Comparison of ENCODE assay signal across 18 cellular contexts in the genomic region with DNA sequence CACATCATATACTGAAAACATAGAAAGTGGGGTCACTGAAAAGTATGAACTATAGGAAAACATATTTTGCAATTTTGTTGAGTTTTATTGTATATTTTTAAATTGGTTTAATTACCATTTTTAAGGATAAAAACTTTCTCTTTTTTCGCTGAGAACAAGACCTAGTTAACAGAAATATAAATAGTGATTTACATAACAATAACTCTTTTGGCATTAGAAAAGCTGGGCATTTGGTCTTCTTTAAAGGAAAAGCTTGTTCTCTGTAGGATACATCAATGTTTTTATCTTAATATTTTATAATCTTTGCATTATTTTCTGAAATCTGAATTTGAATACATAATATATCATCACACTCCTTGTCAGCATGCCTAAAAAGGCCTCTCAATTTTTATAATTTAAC. TPM values are rescaled to one million over a fixed set of nuclear protein-coding genes. Genes with fewer than 3 reads are reported as not detected.
DNase-seq lines count a peak whose midpoint lies in the region; ATAC-seq, FAIRE-seq and TF ChIP-seq lines count a peak whose summit lies in the region.
"Had no signal": no experiment of that assay in that cellular context is flagged by ENCODE, and none has a peak within 500 bp of the region (broad histone marks: within the 10 kb centered on the region; RNA-seq: fewer than 3 reads in every experiment).

No MANE protein-coding gene starts in this region.

- no peaks in the 10 kb centered on the region for H3K9me3 Mint-ChIP-seq in brain
- H3K9me3 Mint-ChIP-seq: CD4-positive, alpha-beta T cell had no signal

- H3K36me3 ChIP-seq in H7 (replicated peaks; ENCODE audit: control insufficient read depth, insufficient read depth, low read length) = no peaks in the 10 kb centered on the region
- H3K36me3 ChIP-seq in HUES64 (ENCODE audit: insufficient read depth, low read length) = no peaks in the 10 kb centered on the region
- H3K36me3 ChIP-seq in pancreas = no peaks in the 10 kb centered on the region
- H3K36me3 ChIP-seq in stomach = no peaks in the 10 kb centered on the region

- intact Hi-C loops in pancreas (cut with DNase I) = no loop called here
- intact Hi-C loops in stomach (cut with DNase I; ENCODE audit: low total_unique reads) = no loop called here

- H3K4me3 Mint-ChIP-seq in brain = peak overlapping the region in 1 of 5 experiments; percentile 34
- H3K4me3 Mint-ChIP-seq in T-helper 17 cell = no peak overlapping the region
- H3K4me3 Mint-ChIP-seq: CD4-positive, alpha-beta T cell; H9 had no signal

- TF ChIP-seq EP300 in stomach (IDR thresholded peaks at IDR 0.05) = no peak

- no peaks in the 10 kb centered on the region for H3K27me3 ChIP-seq in H7 (ENCODE audit: control insufficient read depth, insufficient read depth, low read length)
- H3K27me3 ChIP-seq in HUES64 (ENCODE audit: insufficient read depth, low read length) = no peaks in the 10 kb centered on the region
- H3K27me3 ChIP-seq in pancreas = no peaks in the 10 kb centered on the region
- H3K27me3 ChIP-seq in stomach = no peaks in the 10 kb centered on the region

- H3K36me3 Mint-ChIP-seq in brain (no peaks in the 10 kb centered on the region), T-helper 17 cell (ENCODE audit: low read depth) (no peaks in the 10 kb centered on the region)

- FAIRE-seq in pancreas (lab: Jason Lieb, UNC) = peak; percentile 32
- FAIRE-seq: D721Med, G401.6, K562 had no signal

- TF ChIP-seq CTCF in brain (conservative IDR thresholded peaks at IDR 0.05) = no peak
- TF ChIP-seq CTCF in pancreas (IDR thresholded peaks at IDR 0.05) = no peak
- TF ChIP-seq CTCF in stomach (IDR thresholded peaks at IDR 0.05) = no peak

- H3K9me3 ChIP-seq in HUES64 (ENCODE audit: insufficient read depth, low read depth, low read length) = no peaks in the 10 kb centered on the region
- H3K9me3 ChIP-seq in pancreas = no peaks in the 10 kb centered on the region
- H3K9me3 ChIP-seq in stomach = no peaks in the 10 kb centered on the region
- H3K9me3 ChIP-seq in T-helper 17 cell (ENCODE audit: control insufficient read depth, low read length, poor library complexity, severe bottlenecking) = no peaks in the 10 kb centered on the region
- H3K9me3 ChIP-seq: Caco-2 had no signal

- H3K4me1 ChIP-seq in HUES64 (ENCODE audit: insufficient read depth, low read length) (peaks cover 24% of the 10 kb centered on the region), pancreas (no peaks in the 10 kb centered on the region), stomach (no peaks in the 10 kb centered on the region)
- H3K4me1 ChIP-seq: Caco-2 had no signal

- H3K27ac ChIP-seq in HUES64 (ENCODE audit: low read depth, low read length) = peak overlapping the region; percentile 37; the same call in 1 of the 2 replicates
- H3K27ac ChIP-seq in pancreas = no peak overlapping the region
- no peak overlapping the region for H3K27ac ChIP-seq in stomach
- H3K27ac ChIP-seq: C4-2B, GM23248 had no signal

- TF ChIP-seq POLR2A in stomach (IDR thresholded peaks at IDR 0.05) = no peak

- WGBS in HUES64 = no CpG with 5 or more reads among the region's 1 CpG
- 53 to 57% methylated on average over 1 of the region's 1 CpG for WGBS in pancreas, 2 donors
- 57 to 67% (median 60%) methylated on average over 1 of the region's 1 CpG for WGBS in stomach, 5 donors

- no peak overlapping the region for H3K9ac ChIP-seq in HUES64 (ENCODE audit: low read depth, low read length)
- H3K9ac ChIP-seq: GM23248 had no signal

- H3K4me3 ChIP-seq in H7 (ENCODE audit: insufficient read depth, low read depth, low read length) = no peak overlapping the region
- no peak overlapping the region for H3K4me3 ChIP-seq in HUES64 (ENCODE audit: low read length)
- no peak overlapping the region for H3K4me3 ChIP-seq in pancreas
- H3K4me3 ChIP-seq in stomach = no peak overlapping the region
- H3K4me3 ChIP-seq: GM23248, K562 had no signal

- DNase-seq in H7 (peak; percentile 15), pancreas (no peak), GM19240 (ENCODE audit: insufficient read length, low spot score) (no peak), stomach (no peak), NCI-H526 (lab: John Stamatoyannopoulos, UW) (no peak), T-helper 17 cell (no peak)
- DNase-seq: AML-193; Caco-2; CD4-positive, alpha-beta T cell; GM23248; H9; IMR-90 had no signal

- H3K27ac Mint-ChIP-seq in brain (peak overlapping the region in 3 of 5 experiments; percentile 3 to 80 (median 36)), T-helper 17 cell (no peak overlapping the region)
- H3K27ac Mint-ChIP-seq: CD4-positive, alpha-beta T cell had no signal

- H3K27me3 Mint-ChIP-seq in brain (no peaks in the 10 kb centered on the region), T-helper 17 cell (no peaks in the 10 kb centered on the region)
- H3K27me3 Mint-ChIP-seq: CD4-positive, alpha-beta T cell had no signal

- ATAC-seq in pancreas (no peak), T-helper 17 cell (no peak)
- ATAC-seq: K562 had no signal

- H3K4me1 Mint-ChIP-seq in brain (peaks cover 27% of the 10 kb centered on the region), T-helper 17 cell (peaks cover 4% of the 10 kb centered on the region)

RNA-seq across cellular contexts. Expression of gene MYCBP2, which starts 47.4 kb away (rescaled TPM):
- total RNA-seq in H7 (2014; rRNA removed; shearing (Covaris generic)) = 18.3 and 28.6 TPM in 2 replicates
- 19.3 TPM for polyA plus RNA-seq in HUES64 (2013, experiment 1 of 2)
- polyA plus RNA-seq in HUES64 (2013, experiment 2 of 2) = 20.7 TPM
- polyA plus RNA-seq in brain (ENCODE audit: insufficient read depth, low read depth, low replicate concordance) (26.6 TPM), pancreas (10 to 100 TPM; 17.6 to 24.8 TPM), stomach (10 to 100 TPM; 15.6 to 28.0 (median 19.4) TPM)
- total RNA-seq in pancreas (10 to 100 TPM; 38.3 to 49.1 (median 46.8) TPM), stomach (100 to 1,000 TPM in 4 of 5 donors, 10 to 100 TPM in 1; 25.0 to 194 (median 113) TPM), T-helper 17 cell (100 to 1,000 TPM; 146 to 160 TPM)
